In the genomic region with DNA sequence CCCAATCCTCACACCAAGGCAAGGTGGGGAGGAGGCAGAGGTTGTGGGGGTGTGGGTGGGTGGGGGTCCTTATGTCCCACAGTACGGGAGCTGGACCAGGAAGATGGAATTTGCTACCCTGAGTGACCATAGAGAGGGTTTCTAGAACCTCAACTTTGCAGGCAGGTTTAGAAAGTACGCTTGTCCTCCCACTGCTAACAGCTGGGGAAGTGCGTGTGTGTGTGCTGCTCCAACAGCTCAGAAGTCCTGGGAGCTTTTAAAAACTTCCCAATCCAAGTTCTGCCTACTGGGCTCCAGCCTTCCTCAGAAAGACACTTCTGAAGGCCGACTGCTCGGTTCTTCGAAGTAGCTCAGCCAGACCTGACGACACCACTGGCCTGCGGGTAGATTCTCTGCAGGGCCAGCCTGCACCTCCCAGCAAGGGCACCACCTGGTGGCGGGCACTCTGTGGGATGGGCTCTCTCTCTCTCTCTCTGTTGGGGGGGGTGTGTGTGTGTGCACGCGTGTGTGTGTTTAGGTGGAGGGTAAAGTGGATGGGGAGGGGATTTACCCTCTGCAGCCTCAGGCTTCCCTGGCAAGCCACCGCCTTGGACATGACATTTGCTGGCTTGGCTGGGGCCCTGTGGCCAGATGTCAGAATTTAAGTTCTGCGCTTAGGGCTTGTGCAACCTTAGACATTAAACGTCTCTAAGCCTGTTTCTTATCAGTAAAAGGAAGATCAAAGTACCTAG, we compare ENCODE assay signal across 8 cellular contexts. TPM values are rescaled to one million over a fixed set of nuclear protein-coding genes. Genes with fewer than 3 reads are reported as not detected.
DNase-seq lines count a peak whose midpoint lies in the region; ATAC-seq and TF ChIP-seq lines count a peak whose summit lies in the region.

No MANE protein-coding gene starts in this region.

- peaks cover 9% of the 10 kb centered on the region for H3K27me3 Mint-ChIP-seq in memory B cell

- DNase-seq in GM13977 (ENCODE audit: low spot score) (peak; percentile 54), NCI-H510A (lab: John Stamatoyannopoulos, UW) (peak; percentile 10), dorsolateral prefrontal cortex (peak in 7 of 10 donors; percentile 12 to 66 (median 60)), memory B cell (ENCODE audit: low spot score in 2 of 2) (peak; percentile 30 to 39)
- peak; percentile 82 to 85 for DNase-seq in activated CD4-positive, alpha-beta T cell treated with anti-CD3 and anti-CD28 coated beads, Interleukin-2, amount 50 U/mL, for 48 hours
- DNase-seq in stimulated activated CD8-positive, alpha-beta memory T cell treated with anti-CD3 and anti-CD28 coated beads, Interleukin-15, amount 100 ng/mL, for 4 hours (ENCODE audit: low read depth in 2 of 2): peak; percentile 48 to 68

- TF ChIP-seq CTCF in GM13977 (IDR thresholded peaks at IDR 0.05; ENCODE audit: extremely low read depth, insufficient read depth, missing control alignments) (peak; percentile 64), dorsolateral prefrontal cortex (IDR thresholded peaks at IDR 0.05 in 54 of 56, conservative IDR thresholded peaks at IDR 0.05 in 2 of 56; ENCODE audit: low read depth in 1 of 56, partially characterized antibody in 56 of 56) (peak in 54 of 56 donors; percentile 29 to 74 (median 54))

- peaks cover 3% of the 10 kb centered on the region for H3K4me1 Mint-ChIP-seq in memory B cell

- H3K27ac Mint-ChIP-seq in memory B cell: no peak overlapping the region

- no peak overlapping the region for H3K27ac ChIP-seq in dorsolateral prefrontal cortex

- no peak overlapping the region for H3K4me3 Mint-ChIP-seq in memory B cell

- intact Hi-C loops in dorsolateral prefrontal cortex (cut with DNase I): loop anchor here in 1 of 2 donors (5.0 kb wide), 1 partner anchor 168 kb away; no protein-coding TSS in a partner anchor

- H3K4me3 ChIP-seq in dorsolateral prefrontal cortex: no peak overlapping the region

- in situ Hi-C loops in GM13977 (cut with MboI; ENCODE audit: low pct_unique_long_range_greater_than_20kb, low sequenced_read_pairs, unreplicated experiment): no loop called here

- H3K27me3 ChIP-seq in dorsolateral prefrontal cortex: peaks cover 0 to 12% (median 0%) of the 10 kb centered on the region in 45 donors

- no peaks in the 10 kb centered on the region for H3K9me3 Mint-ChIP-seq in memory B cell

- H3K36me3 Mint-ChIP-seq in memory B cell: no peaks in the 10 kb centered on the region

- peak; percentile 80 for ATAC-seq in memory B cell (ENCODE audit: low read depth)
- no peak for ATAC-seq in GM18519 (IDR thresholded peaks at IDR 0.05; ENCODE audit: low FRiP score, unreplicated experiment)
- ATAC-seq in GM21528 (IDR thresholded peaks at IDR 0.05; ENCODE audit: low FRiP score, unreplicated experiment): no peak

RNA-seq across cellular contexts. Expression of gene TMEM158, which starts 15.6 kb away (rescaled TPM):
- 10 to 100 TPM in 111 of 120 experiments, 1 to 10 TPM in 9; 4.1 to 30.7 (median 14.7) TPM for total RNA-seq in dorsolateral prefrontal cortex

Comparison
In these comparisons a context has a peak if more than half of its experiments do, and no peak if none do; other contexts are left out.
1. DNase-seq: peak in every context shown above with its lines; median percentile 84 in activated CD4-positive, alpha-beta T cell treated with anti-CD3 and anti-CD28 coated beads, Interleukin-2, amount 50 U/mL, for 48 hours; 60 in dorsolateral prefrontal cortex; 58 in stimulated activated CD8-positive, alpha-beta memory T cell treated with anti-CD3 and anti-CD28 coated beads, Interleukin-15, amount 100 ng/mL, for 4 hours; 54 in GM13977; 34 in memory B cell; 10 in NCI-H510A.